Comparison of ENCODE assay signal across 8 cellular contexts in the genomic region with DNA sequence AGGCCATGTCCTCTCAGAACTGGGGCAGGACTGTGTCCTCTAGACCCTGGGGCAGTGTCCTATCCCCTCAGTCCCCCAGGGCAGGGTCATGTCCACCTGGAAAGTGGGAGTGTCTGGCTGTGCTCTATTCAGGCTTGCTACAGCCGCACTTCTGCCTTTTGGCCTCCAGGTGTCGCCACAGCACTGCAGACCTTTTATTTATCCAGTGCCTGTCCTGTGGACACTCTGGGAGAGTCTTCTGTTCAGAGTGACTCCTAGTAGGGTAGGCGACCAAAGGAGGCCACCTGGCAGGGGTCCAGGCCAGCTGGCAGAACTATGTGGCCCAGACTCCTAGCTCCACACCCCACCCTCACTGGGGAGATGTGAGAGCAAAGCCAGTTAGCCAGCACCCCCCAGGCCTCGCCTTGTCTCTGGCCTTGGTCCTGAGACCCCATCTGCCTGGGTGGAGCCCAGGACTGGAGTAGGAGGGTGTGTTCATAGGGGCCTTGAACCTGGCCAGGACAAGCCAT. TPM values are rescaled to one million over a fixed set of nuclear protein-coding genes. Genes with fewer than 3 reads are reported as not detected.
DNase-seq lines count a peak whose midpoint lies in the region; ATAC-seq lines count a peak whose summit lies in the region.

No MANE protein-coding gene starts in this region.

- no peaks in the 10 kb centered on the region for H3K9me3 ChIP-seq in aorta (ENCODE audit: control insufficient read depth, low read length)

- in situ Hi-C loops in KBM-7 (cut with MboI; ENCODE audit: low pct_unique_long_range_greater_than_20kb, low sequenced_read_pairs) = loop anchor here (25.0 kb wide), 1 partner anchor 657 kb away; no protein-coding TSS in a partner anchor

- H3K4me3 ChIP-seq in aorta (ENCODE audit: low read length in 2 of 2) = no peak overlapping the region

- DNase-seq in DMS 273 (lab: John Stamatoyannopoulos, UW; ENCODE audit: unreplicated experiment) (peak; percentile 73), DMS 273 treated with DMSO at 0.1 percent for 48 hours (lab: John Stamatoyannopoulos, UW) (no peak), KBM-7 (peak; percentile 84), RPMI8226 (peak; percentile 70), germinal center (ENCODE audit: low spot score) (peak; percentile 70), pons (ENCODE audit: low spot score) (peak; percentile 59), aorta (peak; percentile 78 to 89)
- peak in 3 of 4 experiments; percentile 29 to 50 (median 46) for DNase-seq in activated naive CD4-positive, alpha-beta T cell (lab: John Stamatoyannopoulos, UW)

- 23% methylated on average over 4 of the region's 4 CpGs for WGBS in aorta, 2 donors

- H3K27me3 ChIP-seq in aorta (ENCODE audit: control insufficient read depth in 1 of 2, insufficient read depth in 2 of 2, low read length in 1 of 2) = no peaks in the 10 kb centered on the region

- no peaks in the 10 kb centered on the region for H3K4me1 ChIP-seq in aorta (ENCODE audit: control insufficient read depth in 1 of 2, insufficient read depth in 2 of 2, low read length in 2 of 2)

- peak; percentile 83 for ATAC-seq in aorta (ENCODE audit: low FRiP score)

- no peaks in the 10 kb centered on the region for H3K36me3 ChIP-seq in aorta (ENCODE audit: control insufficient read depth in 1 of 2, insufficient read depth in 2 of 2, low read length in 1 of 2)

- no peak overlapping the region for H3K27ac ChIP-seq in aorta (ENCODE audit: low read depth in 1 of 2, low read length in 2 of 2)

- intact Hi-C loops in aorta (cut with DNase I) = loop anchor here (1.0 to 10.0 kb wide), 4 partner anchors 142 to 300 kb away; a partner anchor contains a TSS

RNA-seq across cellular contexts. Expression of a gene that starts 3.9 kb away (rescaled TPM):
- total RNA-seq in aorta = under 1 TPM; 0.55 to 0.99 TPM
- polyA plus RNA-seq in aorta = under 1 TPM; 0.75 to 1.00 TPM

RNA-seq across cellular contexts. Expression of a gene that starts 11.6 kb away (rescaled TPM):
- 10 to 100 TPM; 21.0 to 28.7 TPM for total RNA-seq in aorta
- polyA plus RNA-seq in aorta = 10 to 100 TPM in 1 of 2 donors, 1 to 10 TPM in 1; 3.8 to 40.7 TPM

RNA-seq across cellular contexts. Expression of a gene that starts 12.6 kb away (rescaled TPM):
- not detected for total RNA-seq in aorta
- under 1 TPM in 1 of 2 donors, not detected in 1; 0.31 TPM for polyA plus RNA-seq in aorta
